9 cellular contexts compared by ENCODE assay signal in the genomic region with DNA sequence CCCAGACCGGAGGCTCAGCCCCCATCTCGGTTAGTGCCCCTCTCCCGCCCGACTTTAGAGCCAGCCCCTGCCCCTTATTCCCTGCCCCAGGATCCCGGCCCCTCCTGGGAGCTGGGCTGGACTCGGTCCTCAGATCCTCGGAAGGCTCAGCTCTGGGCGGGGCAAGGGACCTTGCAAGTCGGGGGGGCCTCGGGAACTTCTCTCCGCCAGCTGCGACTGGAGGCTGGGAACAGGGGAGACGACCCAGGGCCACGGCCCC. TPM values are rescaled to one million over a fixed set of nuclear protein-coding genes. Genes with fewer than 3 reads are reported as not detected.
A peak's percentile ranks its signal among the peaks of the same experiment; 100 is the strongest.
DNase-seq lines count a peak whose midpoint lies in the region; FAIRE-seq and TF ChIP-seq lines count a peak whose summit lies in the region.
"Had no signal": no experiment of that assay in that cellular context is flagged by ENCODE, and none has a peak within 500 bp of the region (broad histone marks: within the 10 kb centered on the region; RNA-seq: fewer than 3 reads in every experiment).

No MANE protein-coding gene starts in this region.

- no peaks in the 10 kb centered on the region for H3K9me3 Mint-ChIP-seq in astrocyte (ENCODE audit: unreplicated experiment)

- H3K27ac Mint-ChIP-seq in astrocyte (ENCODE audit: unreplicated experiment), result peak overlapping the region; percentile 83

- H3K79me2 ChIP-seq in astrocyte (ENCODE audit: insufficient read depth, low read length), result no peaks in the 10 kb centered on the region

- H3K4me3 ChIP-seq in astrocyte (ENCODE audit: insufficient read depth, low read depth, low read length), result peak overlapping the region; percentile 62
- peak overlapping the region; percentile 75 for H3K4me3 ChIP-seq in iPS-20b (ENCODE audit: low read length)
- peak overlapping the region; percentile 67 to 82 for H3K4me3 ChIP-seq in stomach smooth muscle (ENCODE audit: low read length in 2 of 2)

- no peak for FAIRE-seq in astrocyte (lab: Jason Lieb, UNC)
- FAIRE-seq in H54 (lab: Jason Lieb, UNC), result no peak

- H4K20me1 ChIP-seq in astrocyte (ENCODE audit: insufficient read depth, low read length), result no peaks in the 10 kb centered on the region

- H3K9ac ChIP-seq in astrocyte (ENCODE audit: low read length) (peak overlapping the region; percentile 93), iPS-20b (ENCODE audit: low read depth, low read length) (peak overlapping the region; percentile 77; the same call in 1 of the 2 replicates), stomach smooth muscle (ENCODE audit: low read length in 2 of 2) (peak overlapping the region; percentile 87 to 90)

- no peak for TF ChIP-seq POLR2A in H54 (IDR thresholded peaks at IDR 0.05; ENCODE audit: low read depth, low read length)

- peak overlapping the region; percentile 63 for H2AFZ ChIP-seq in astrocyte (ENCODE audit: low read depth, low read length)

- H3K36me3 Mint-ChIP-seq in astrocyte (ENCODE audit: low read depth, unreplicated experiment), result no peaks in the 10 kb centered on the region

- H3K27me3 ChIP-seq in astrocyte (ENCODE audit: insufficient read depth, low read length), result no peaks in the 10 kb centered on the region
- H3K27me3 ChIP-seq in iPS-20b (ENCODE audit: insufficient read depth, low read length), result peaks cover 30% of the 10 kb centered on the region
- H3K27me3 ChIP-seq in stomach smooth muscle (ENCODE audit: control insufficient read depth in 1 of 2, insufficient read depth in 2 of 2, low read length in 2 of 2), result no peaks in the 10 kb centered on the region

- H3K4me1 Mint-ChIP-seq in astrocyte (ENCODE audit: low read depth, unreplicated experiment), result peaks cover 14% of the 10 kb centered on the region

- no peak for TF ChIP-seq CTCF in astrocyte (IDR thresholded peaks at IDR 0.05; ENCODE audit: insufficient read depth, low read depth, low read length)

- H3K36me3 ChIP-seq in astrocyte (ENCODE audit: insufficient read depth, low read length), result no peaks in the 10 kb centered on the region
- H3K36me3 ChIP-seq in iPS-20b (ENCODE audit: insufficient read depth, low read depth, low read length), result no peaks in the 10 kb centered on the region
- H3K36me3 ChIP-seq in stomach smooth muscle (ENCODE audit: control insufficient read depth in 2 of 2, insufficient read depth in 2 of 2, low read length in 2 of 2), result no peaks in the 10 kb centered on the region

- H3K9me3 ChIP-seq in astrocyte (ENCODE audit: insufficient read depth, low read depth, low read length), result no peaks in the 10 kb centered on the region
- H3K9me3 ChIP-seq in iPS-20b (ENCODE audit: insufficient read depth, low read depth, low read length), result no peaks in the 10 kb centered on the region
- H3K9me3 ChIP-seq in stomach smooth muscle (ENCODE audit: control insufficient read depth in 2 of 2, low read length in 2 of 2), result no peaks in the 10 kb centered on the region

- H3K27ac ChIP-seq in astrocyte (ENCODE audit: low read depth, low read length) (peak overlapping the region; percentile 80), iPS-20b (ENCODE audit: low read length) (no peak overlapping the region), stomach smooth muscle (ENCODE audit: low read length) (peak overlapping the region; percentile 97)
- H3K27ac ChIP-seq: 22Rv1 had no signal

- peaks cover 28% of the 10 kb centered on the region for H3K27me3 Mint-ChIP-seq in astrocyte (ENCODE audit: low read depth, unreplicated experiment)

- peak overlapping the region; percentile 77 for H3K4me3 Mint-ChIP-seq in astrocyte (ENCODE audit: unreplicated experiment)

- peak overlapping the region; percentile 95 for H3K4me2 ChIP-seq in astrocyte (ENCODE audit: low read length)

- DNase-seq in DMS 273 (lab: John Stamatoyannopoulos, UW; ENCODE audit: unreplicated experiment) (peak; percentile 69), DMS 273 treated with DMSO at 0.1 percent for 48 hours (lab: John Stamatoyannopoulos, UW) (no peak), astrocyte (ENCODE audit: low read depth) (no peak), NCI-H524 (lab: John Stamatoyannopoulos, UW) (no peak), NCI-H1105 (lab: John Stamatoyannopoulos, UW) (no peak), H54 (ENCODE audit: insufficient read length, low spot score) (no peak)

- H3K4me1 ChIP-seq in astrocyte (ENCODE audit: insufficient read depth, low read length), result peaks cover 44% of the 10 kb centered on the region
- H3K4me1 ChIP-seq in iPS-20b (ENCODE audit: insufficient read depth, low read length), result peaks cover 12% of the 10 kb centered on the region; the same call in 1 of the 2 replicates
- peaks cover 53% of the 10 kb centered on the region for H3K4me1 ChIP-seq in stomach smooth muscle (ENCODE audit: control insufficient read depth, insufficient read depth, low read length)

RNA-seq across cellular contexts. Expression of a gene that starts 2.5 kb away (rescaled TPM):
- not detected in 2 replicates for total RNA-seq in astrocyte

RNA-seq across cellular contexts. Expression of a gene that starts 12.4 kb away (rescaled TPM):
- total RNA-seq in astrocyte, result 3.0 TPM in 2 replicates

RNA-seq across cellular contexts. Expression of a gene that starts 13.4 kb away (rescaled TPM):
- 0.27 and 0.46 TPM in 2 replicates for total RNA-seq in astrocyte

RNA-seq across cellular contexts. Expression of a gene that starts 49.3 kb away (rescaled TPM):
- not detected in 2 replicates for total RNA-seq in astrocyte
